ENCODE assay signal across 9 cellular contexts in the genomic region with DNA sequence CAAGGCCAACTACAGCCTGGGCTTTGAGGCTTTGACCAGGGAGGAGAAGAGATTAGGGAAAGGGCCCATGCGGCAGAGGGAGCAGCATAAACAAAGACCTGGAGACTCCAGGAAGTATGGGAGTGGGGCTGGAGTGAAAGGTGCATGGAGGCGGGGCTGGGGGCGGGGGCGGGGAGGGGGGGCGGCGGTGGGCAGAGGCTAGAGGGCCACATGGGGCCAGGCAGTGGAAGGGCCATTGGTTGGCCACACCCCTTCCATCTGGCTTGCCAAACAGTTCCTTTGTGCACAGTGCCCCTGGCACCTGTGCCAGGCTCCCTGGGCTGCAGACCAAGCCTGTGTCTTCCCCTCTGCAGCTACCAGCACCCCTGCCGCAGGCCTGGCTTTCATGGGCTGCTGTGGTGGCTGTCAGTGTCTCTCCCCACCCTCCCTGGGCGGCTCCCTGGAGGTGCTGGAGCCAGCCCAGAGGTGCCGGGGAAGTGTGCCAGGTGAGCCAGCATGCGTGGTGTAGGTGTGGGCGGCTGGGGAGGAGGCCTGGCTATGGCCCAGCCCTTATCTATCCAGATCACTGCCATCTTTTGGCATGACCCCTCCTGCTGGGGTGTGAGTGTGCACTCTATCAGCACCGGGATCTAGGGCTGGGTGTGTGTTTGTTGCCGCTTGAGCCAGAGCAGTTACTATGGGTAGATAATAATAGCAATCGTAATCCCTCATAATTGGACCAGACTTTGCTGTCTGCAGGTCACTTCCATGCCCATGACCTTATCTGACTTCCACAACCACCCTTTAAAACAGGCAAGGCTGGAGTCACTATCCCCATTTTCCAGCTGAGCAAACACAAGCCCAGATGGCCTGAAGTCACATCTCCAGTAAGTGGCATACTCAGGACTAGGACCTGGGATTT. TPM values are rescaled to one million over a fixed set of nuclear protein-coding genes. Genes with fewer than 3 reads are reported as not detected.
A peak's percentile ranks its signal among the peaks of the same experiment; 100 is the strongest.
DNase-seq lines count a peak whose midpoint lies in the region; ATAC-seq and TF ChIP-seq lines count a peak whose summit lies in the region.
"Had no signal": no experiment of that assay in that cellular context is flagged by ENCODE, and none has a peak within 500 bp of the region (broad histone marks: within the 10 kb centered on the region; RNA-seq: fewer than 3 reads in every experiment).

No MANE protein-coding gene starts in this region.

- no peaks in the 10 kb centered on the region for H3K27me3 Mint-ChIP-seq in stimulated activated naive CD8-positive, alpha-beta T cell treated with anti-CD3 and anti-CD28 coated beads, Interleukin-15, Interleukin-2, amounts not matched to agents 100 ng/mL and 50 ng/mL, for 24 hours
- H3K27me3 Mint-ChIP-seq: B cell had no signal

- H3K36me3 Mint-ChIP-seq in stimulated activated naive CD8-positive, alpha-beta T cell treated with anti-CD3 and anti-CD28 coated beads, Interleukin-15, Interleukin-2, amounts not matched to agents 100 ng/mL and 50 ng/mL, for 24 hours (ENCODE audit: low read depth) = peaks cover 51% of the 10 kb centered on the region

- H4K20me1 ChIP-seq in smooth muscle cell (ENCODE audit: low read depth) = peaks cover 53% of the 10 kb centered on the region

- no peak for DNase-seq in stimulated activated naive CD8-positive, alpha-beta T cell treated with anti-CD3 and anti-CD28 coated beads, Interleukin-15, Interleukin-2, amounts not matched to agents 100 U/mL and 50 U/mL, for 24 hours
- DNase-seq in SW480 (ENCODE audit: low spot score) (peak; percentile 51), testis (no peak), smooth muscle cell (lab: John Stamatoyannopoulos, UW; ENCODE audit: unreplicated experiment) (no peak)
- DNase-seq in stimulated activated CD4-positive, alpha-beta T cell treated with anti-CD3 and anti-CD28 coated beads, Interleukin-12 subunit alpha, Interleukin-12 subunit beta, amount 100 ng/mL, for 4 hours = no peak

- H3K4me3 ChIP-seq in iPS-20b (ENCODE audit: low read length) (peak overlapping the region; percentile 8; the same call in 1 of the 2 replicates), testis (no peak overlapping the region), smooth muscle cell (no peak overlapping the region)

- H3K27ac Mint-ChIP-seq in stimulated activated naive CD8-positive, alpha-beta T cell treated with anti-CD3 and anti-CD28 coated beads, Interleukin-15, Interleukin-2, amounts not matched to agents 100 ng/mL and 50 ng/mL, for 24 hours = peak overlapping the region; percentile 77
- H3K27ac Mint-ChIP-seq: B cell had no signal

- peak overlapping the region; percentile 48 for H3K4me3 Mint-ChIP-seq in stimulated activated naive CD8-positive, alpha-beta T cell treated with anti-CD3 and anti-CD28 coated beads, Interleukin-15, Interleukin-2, amounts not matched to agents 100 ng/mL and 50 ng/mL, for 24 hours
- H3K4me3 Mint-ChIP-seq: B cell had no signal

- 36 to 59% methylated on average over 2 to 10 of the region's 14 CpGs for WGBS in testis, 2 donors
- WGBS in smooth muscle cell (ENCODE audit: low lambda C conversion rate) = 70% methylated on average over 12 of the region's 14 CpGs

- peak overlapping the region; percentile 64 for H3K27ac ChIP-seq in iPS-20b (ENCODE audit: low read length)
- peak overlapping the region in 1 of 2 donors; percentile 45 for H3K27ac ChIP-seq in testis
- no peak overlapping the region for H3K27ac ChIP-seq in smooth muscle cell (ENCODE audit: low read depth)

- no peak for TF ChIP-seq CTCF in testis (IDR thresholded peaks at IDR 0.05)
- no peak for TF ChIP-seq CTCF in smooth muscle cell (IDR thresholded peaks at IDR 0.05; ENCODE audit: borderline replicate concordance, insufficient read depth, poor library complexity, severe bottlenecking)

- peaks cover 88% of the 10 kb centered on the region for H3K4me1 Mint-ChIP-seq in stimulated activated naive CD8-positive, alpha-beta T cell treated with anti-CD3 and anti-CD28 coated beads, Interleukin-15, Interleukin-2, amounts not matched to agents 100 ng/mL and 50 ng/mL, for 24 hours (ENCODE audit: low read depth)

- H3K9me3 ChIP-seq in iPS-20b (ENCODE audit: insufficient read depth, low read depth, low read length) (no peaks in the 10 kb centered on the region), testis (no peaks in the 10 kb centered on the region), smooth muscle cell (replicated peaks; ENCODE audit: low read depth) (no peaks in the 10 kb centered on the region)

- H3K4me1 ChIP-seq in iPS-20b (ENCODE audit: insufficient read depth, low read length) (peaks cover 28% of the 10 kb centered on the region), testis (peaks cover 57% of the 10 kb centered on the region), smooth muscle cell (ENCODE audit: low read depth) (peaks cover 29% of the 10 kb centered on the region)

- no peaks in the 10 kb centered on the region for H3K79me2 ChIP-seq in smooth muscle cell (ENCODE audit: low read depth)

- no peak for TF ChIP-seq POLR2A in testis (IDR thresholded peaks at IDR 0.05)

- H3K9me3 Mint-ChIP-seq in stimulated activated naive CD8-positive, alpha-beta T cell treated with anti-CD3 and anti-CD28 coated beads, Interleukin-15, Interleukin-2, amounts not matched to agents 100 ng/mL and 50 ng/mL, for 24 hours = no peaks in the 10 kb centered on the region

- no peaks in the 10 kb centered on the region for H3K36me3 ChIP-seq in iPS-20b (ENCODE audit: insufficient read depth, low read depth, low read length)
- H3K36me3 ChIP-seq in testis (ENCODE audit: low read depth, missing control alignments) = no peaks in the 10 kb centered on the region
- H3K36me3 ChIP-seq in smooth muscle cell (ENCODE audit: low read depth) = no peaks in the 10 kb centered on the region

- peak overlapping the region; percentile 53; the same call in 1 of the 2 replicates for H3K9ac ChIP-seq in iPS-20b (ENCODE audit: low read depth, low read length)
- no peak overlapping the region for H3K9ac ChIP-seq in smooth muscle cell (ENCODE audit: low read depth)

- no peak for ATAC-seq in stimulated activated naive CD8-positive, alpha-beta T cell treated with anti-CD3 and anti-CD28 coated beads, Interleukin-15, Interleukin-2, amounts not matched to agents 100 U/mL and 50 U/mL, for 24 hours
- no peak for ATAC-seq in GM18520 (IDR thresholded peaks at IDR 0.05; ENCODE audit: unreplicated experiment)

- intact Hi-C loops in testis (cut with DNase I; ENCODE audit: low total_unique reads) = no loop called here

- H3F3A ChIP-seq in smooth muscle cell (ENCODE audit: low read depth) = no peaks in the 10 kb centered on the region

- H2AFZ ChIP-seq in smooth muscle cell (ENCODE audit: low read depth) = no peak overlapping the region

- no peak overlapping the region for H3K4me2 ChIP-seq in smooth muscle cell

- H3K27me3 ChIP-seq in iPS-20b (ENCODE audit: insufficient read depth, low read length) = no peaks in the 10 kb centered on the region
- H3K27me3 ChIP-seq in testis = no peaks in the 10 kb centered on the region
- H3K27me3 ChIP-seq in smooth muscle cell (ENCODE audit: low read depth) = no peaks in the 10 kb centered on the region

RNA-seq across cellular contexts. Expression of gene DNMT3A, which starts 30.5 kb away (rescaled TPM):
- total RNA-seq in testis (10 to 100 TPM; 36.3 TPM), smooth muscle cell (16.1 and 16.4 TPM in 2 replicates)
- polyA plus RNA-seq in testis (ENCODE audit: insufficient read depth, low read depth, low replicate concordance) (15.5 TPM), smooth muscle cell (18.9 and 19.9 TPM in 2 replicates)
